ENCODE assay signal across 1 cellular context in the genomic region with DNA sequence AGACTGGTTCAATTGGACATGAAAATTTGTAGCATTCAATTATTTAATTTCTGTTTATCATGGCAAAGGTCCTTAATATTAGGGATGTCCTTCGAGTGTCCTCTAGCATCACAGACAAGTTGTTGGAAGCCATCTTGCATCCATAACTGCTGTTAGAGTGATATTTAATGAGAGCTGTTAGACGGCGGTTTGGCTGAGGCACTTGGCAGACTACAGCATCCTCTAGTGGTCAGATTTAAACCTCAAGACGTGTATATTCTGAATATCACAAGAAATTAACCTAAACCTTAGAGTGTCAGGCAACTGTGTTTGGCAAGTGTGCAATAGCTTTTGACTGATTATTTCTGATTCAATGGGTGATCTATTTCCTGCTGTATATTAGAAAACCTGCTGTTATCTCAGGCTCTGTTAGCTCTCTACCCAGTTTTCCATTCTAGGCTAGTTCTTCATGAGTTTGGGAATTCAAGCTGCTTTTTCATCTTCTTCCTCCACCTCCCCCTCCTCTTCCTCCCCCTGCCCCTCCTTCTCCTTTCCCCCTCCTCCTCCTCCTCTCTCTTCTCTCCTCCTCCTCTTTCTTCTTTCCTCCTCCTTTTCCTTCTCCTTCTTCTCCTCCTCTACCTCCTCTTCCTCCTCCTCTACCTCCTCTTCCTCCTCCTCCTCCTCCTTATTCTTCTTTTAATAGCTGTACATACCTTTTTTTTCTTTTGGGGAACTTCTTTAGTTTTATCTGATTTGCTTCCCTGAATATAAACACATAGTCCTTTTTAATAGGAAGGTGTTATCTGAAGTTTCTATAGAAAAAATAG.
TF ChIP-seq lines count a peak whose summit lies in the region.

No MANE protein-coding gene starts in this region.

TF ChIP-seq in HepG2, 621 proteins besides CTCF, POLR2A, EP300 and RAD21:
- TF ChIP-seq IKZF1 (IDR thresholded peaks at IDR 0.05) (no peak), SNAI1 (CRISPR knock-in tag; IDR thresholded peaks at IDR 0.05; ENCODE audit: borderline replicate concordance) (no peak), SMC3 (IDR thresholded peaks at IDR 0.05; ENCODE audit: low read length) (peak; percentile 67), HOXA5 (CRISPR knock-in tag; IDR thresholded peaks at IDR 0.05) (no peak), EZH2 (conservative IDR thresholded peaks at IDR 0.05; ENCODE audit: low read depth, low read length) (no peak), HNRNPK (IDR thresholded peaks at IDR 0.05; ENCODE audit: low read depth, low read length, poor library complexity, severe bottlenecking) (peak; percentile 68), ZNF121 (CRISPR knock-in tag; IDR thresholded peaks at IDR 0.05) (no peak), MLLT10 (CRISPR knock-in tag; IDR thresholded peaks at IDR 0.05) (no peak), SIX4 (CRISPR knock-in tag; IDR thresholded peaks at IDR 0.05) (no peak), STAG1 (CRISPR knock-in tag; IDR thresholded peaks at IDR 0.05) (peak; percentile 85), PCBP2 (optimal IDR thresholded peaks at IDR 0.05; ENCODE audit: low read depth, low read length, poor library complexity, severe bottlenecking) (peak; percentile 49), ZNF468 (CRISPR knock-in tag; IDR thresholded peaks at IDR 0.05) (no peak), AGO2 (optimal IDR thresholded peaks at IDR 0.05; ENCODE audit: low read depth, low read length) (no peak), ZNF569 (CRISPR knock-in tag; IDR thresholded peaks at IDR 0.05; ENCODE audit: borderline replicate concordance) (no peak), TEAD3 (CRISPR knock-in tag; optimal IDR thresholded peaks at IDR 0.05; ENCODE audit: borderline replicate concordance) (no peak), RBFOX2 (IDR thresholded peaks at IDR 0.05; ENCODE audit: low read depth, low read length) (0 out of 2 replicates have a peak, but pooled peaks have one; percentile 46)
- TF ChIP-seq, protein P1, sequence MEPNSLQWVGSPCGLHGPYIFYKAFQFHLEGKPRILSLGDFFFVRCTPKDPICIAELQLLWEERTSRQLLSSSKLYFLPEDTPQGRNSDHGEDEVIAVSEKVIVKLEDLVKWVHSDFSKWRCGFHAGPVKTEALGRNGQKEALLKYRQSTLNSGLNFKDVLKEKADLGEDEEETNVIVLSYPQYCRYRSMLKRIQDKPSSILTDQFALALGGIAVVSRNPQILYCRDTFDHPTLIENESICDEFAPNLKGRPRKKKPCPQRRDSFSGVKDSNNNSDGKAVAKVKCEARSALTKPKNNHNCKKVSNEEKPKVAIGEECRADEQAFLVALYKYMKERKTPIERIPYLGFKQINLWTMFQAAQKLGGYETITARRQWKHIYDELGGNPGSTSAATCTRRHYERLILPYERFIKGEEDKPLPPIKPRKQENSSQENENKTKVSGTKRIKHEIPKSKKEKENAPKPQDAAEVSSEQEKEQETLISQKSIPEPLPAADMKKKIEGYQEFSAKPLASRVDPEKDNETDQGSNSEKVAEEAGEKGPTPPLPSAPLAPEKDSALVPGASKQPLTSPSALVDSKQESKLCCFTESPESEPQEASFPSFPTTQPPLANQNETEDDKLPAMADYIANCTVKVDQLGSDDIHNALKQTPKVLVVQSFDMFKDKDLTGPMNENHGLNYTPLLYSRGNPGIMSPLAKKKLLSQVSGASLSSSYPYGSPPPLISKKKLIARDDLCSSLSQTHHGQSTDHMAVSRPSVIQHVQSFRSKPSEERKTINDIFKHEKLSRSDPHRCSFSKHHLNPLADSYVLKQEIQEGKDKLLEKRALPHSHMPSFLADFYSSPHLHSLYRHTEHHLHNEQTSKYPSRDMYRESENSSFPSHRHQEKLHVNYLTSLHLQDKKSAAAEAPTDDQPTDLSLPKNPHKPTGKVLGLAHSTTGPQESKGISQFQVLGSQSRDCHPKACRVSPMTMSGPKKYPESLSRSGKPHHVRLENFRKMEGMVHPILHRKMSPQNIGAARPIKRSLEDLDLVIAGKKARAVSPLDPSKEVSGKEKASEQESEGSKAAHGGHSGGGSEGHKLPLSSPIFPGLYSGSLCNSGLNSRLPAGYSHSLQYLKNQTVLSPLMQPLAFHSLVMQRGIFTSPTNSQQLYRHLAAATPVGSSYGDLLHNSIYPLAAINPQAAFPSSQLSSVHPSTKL (CRISPR knock-in tag; IDR thresholded peaks at IDR 0.05), result 0 out of 2 replicates have a peak, but pooled peaks have one; percentile 14
- TF ChIP-seq, protein P2, sequence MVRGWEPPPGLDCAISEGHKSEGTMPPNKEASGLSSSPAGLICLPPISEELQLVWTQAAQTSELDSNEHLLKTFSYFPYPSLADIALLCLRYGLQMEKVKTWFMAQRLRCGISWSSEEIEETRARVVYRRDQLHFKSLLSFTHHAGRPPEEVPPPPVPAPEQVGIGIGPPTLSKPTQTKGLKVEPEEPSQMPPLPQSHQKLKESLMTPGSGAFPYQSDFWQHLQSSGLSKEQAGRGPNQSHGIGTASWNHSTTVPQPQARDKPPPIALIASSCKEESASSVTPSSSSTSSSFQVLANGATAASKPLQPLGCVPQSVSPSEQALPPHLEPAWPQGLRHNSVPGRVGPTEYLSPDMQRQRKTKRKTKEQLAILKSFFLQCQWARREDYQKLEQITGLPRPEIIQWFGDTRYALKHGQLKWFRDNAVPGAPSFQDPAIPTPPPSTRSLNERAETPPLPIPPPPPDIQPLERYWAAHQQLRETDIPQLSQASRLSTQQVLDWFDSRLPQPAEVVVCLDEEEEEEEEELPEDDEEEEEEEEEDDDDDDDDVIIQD (CRISPR knock-in tag; IDR thresholded peaks at IDR 0.05; ENCODE audit: low read depth), result no peak
- TF ChIP-seq, protein P3, sequence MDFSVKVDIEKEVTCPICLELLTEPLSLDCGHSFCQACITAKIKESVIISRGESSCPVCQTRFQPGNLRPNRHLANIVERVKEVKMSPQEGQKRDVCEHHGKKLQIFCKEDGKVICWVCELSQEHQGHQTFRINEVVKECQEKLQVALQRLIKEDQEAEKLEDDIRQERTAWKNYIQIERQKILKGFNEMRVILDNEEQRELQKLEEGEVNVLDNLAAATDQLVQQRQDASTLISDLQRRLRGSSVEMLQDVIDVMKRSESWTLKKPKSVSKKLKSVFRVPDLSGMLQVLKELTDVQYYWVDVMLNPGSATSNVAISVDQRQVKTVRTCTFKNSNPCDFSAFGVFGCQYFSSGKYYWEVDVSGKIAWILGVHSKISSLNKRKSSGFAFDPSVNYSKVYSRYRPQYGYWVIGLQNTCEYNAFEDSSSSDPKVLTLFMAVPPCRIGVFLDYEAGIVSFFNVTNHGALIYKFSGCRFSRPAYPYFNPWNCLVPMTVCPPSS (IDR thresholded peaks at IDR 0.05), result no peak
